In genomic region chr4:33073811-33074210, GRCh38 we compare ENCODE assay signal across 25 cellular contexts.
A peak's percentile ranks its signal among the peaks of the same experiment; 100 is the strongest.
DNase-seq lines count a peak whose midpoint lies in the region; ATAC-seq and TF ChIP-seq lines count a peak whose summit lies in the region.
"Had no signal": no experiment of that assay in that cellular context is flagged by ENCODE, and none has a peak within 500 bp of the region (broad histone marks: within the 10 kb centered on the region; RNA-seq: fewer than 3 reads in every experiment).

No MANE protein-coding gene starts in this region.

- no peak overlapping the region for H2BK120ac ChIP-seq in IMR-90 (ENCODE audit: low read depth, low read length)

- in situ Hi-C loops in IMR-90 (cut with MboI; ENCODE audit: low sequenced_read_pairs), result no loop called here
- in situ Hi-C loops in gastrocnemius medialis (cut with MboI; ENCODE audit: low sequenced_read_pairs in 4 of 4), result no loop called here

- POLR2A ChIA-PET in IMR-90 (lab: Charles Lee; ENCODE audit: unreplicated experiment), result no interaction called here

- H3K56ac ChIP-seq in IMR-90 (ENCODE audit: extremely low read depth, insufficient read depth, low read length), result no peak overlapping the region

- H3K4me1 ChIP-seq in IMR-90 (ENCODE audit: control insufficient read depth, insufficient read depth, low read length) (no peaks in the 10 kb centered on the region), gastrocnemius medialis (peaks cover 0 to 3% of the 10 kb centered on the region in 2 donors)
- H3K4me1 ChIP-seq: ascending aorta, psoas muscle, upper lobe of right lung had no signal

- no CpG with 5 or more reads among the region's 1 CpG for WGBS in IMR-90 (ENCODE audit: extremely low coverage in 2 of 2, insufficient read length in 1 of 2), 2 experiments

- CTCF ChIA-PET in IMR-90 (lab: Yijun Ruan, JAX), result no interaction called here

- no peaks in the 10 kb centered on the region for H3K36me3 Mint-ChIP-seq in stimulated activated naive B cell treated with anti-CD40 and anti-IgM and Interleukin-4, amounts not matched to agents 10 μg/mL and 1 μg/mL and 100 μg/mL, for 72 hours
- H3K36me3 Mint-ChIP-seq in activated naive CD8-positive, alpha-beta T cell treated with anti-CD3 and anti-CD28 coated beads, Interleukin-2, amount 50 U/mL, for 24 hours (ENCODE audit: low read depth), result no peaks in the 10 kb centered on the region
- H3K36me3 Mint-ChIP-seq: CD4-positive, alpha-beta memory T cell had no signal

- no peak overlapping the region for H2BK5ac ChIP-seq in IMR-90 (ENCODE audit: low read depth, low read length, poor library complexity, severe bottlenecking)

- no peak overlapping the region for H2BK15ac ChIP-seq in IMR-90 (ENCODE audit: low read depth, low read length)

- H3K4me3 ChIP-seq in IMR-90 (ENCODE audit: insufficient read depth, low read depth, low read length), result no peak overlapping the region
- no peak overlapping the region for H3K4me3 ChIP-seq in gastrocnemius medialis
- H3K4me3 ChIP-seq: ascending aorta, hepatocyte, left ventricle myocardium inferior, psoas muscle, stomach, upper lobe of right lung had no signal

- H3K79me1 ChIP-seq in IMR-90 (ENCODE audit: low read depth in 1 of 2, low read length in 2 of 2), result no peaks in the 10 kb centered on the region

- TF ChIP-seq CTCF in IMR-90 (conservative IDR thresholded peaks at IDR 0.05; ENCODE audit: low read depth, low read length) (no peak), gastrocnemius medialis (IDR thresholded peaks at IDR 0.05 in 4 of 5, conservative IDR thresholded peaks at IDR 0.05 in 1 of 5) (no peak)

- H3K14ac ChIP-seq in IMR-90 (replicated peaks; ENCODE audit: low read depth, low read length), result no peak overlapping the region

- peaks cover 2% of the 10 kb centered on the region for H3K9me3 ChIP-seq in IMR-90 (ENCODE audit: control insufficient read depth, insufficient read depth, low read length)
- H3K9me3 ChIP-seq in gastrocnemius medialis, result no peaks in the 10 kb centered on the region
- H3K9me3 ChIP-seq: ascending aorta, upper lobe of right lung had no signal

- no peaks in the 10 kb centered on the region for H3K27me3 ChIP-seq in IMR-90 (ENCODE audit: control insufficient read depth, insufficient read depth, low read length)
- H3K27me3 ChIP-seq in gastrocnemius medialis, result no peaks in the 10 kb centered on the region
- H3K27me3 ChIP-seq: ascending aorta, hepatocyte, stomach, upper lobe of right lung had no signal

- H3K9me1 ChIP-seq in IMR-90 (ENCODE audit: insufficient read depth, low read length), result no peaks in the 10 kb centered on the region

- no peaks in the 10 kb centered on the region for H3K4me1 Mint-ChIP-seq in stimulated activated naive B cell treated with anti-CD40 and anti-IgM and Interleukin-4, amounts not matched to agents 10 μg/mL and 1 μg/mL and 100 μg/mL, for 72 hours
- no peaks in the 10 kb centered on the region for H3K4me1 Mint-ChIP-seq in activated naive CD8-positive, alpha-beta T cell treated with anti-CD3 and anti-CD28 coated beads, Interleukin-2, amount 50 U/mL, for 24 hours
- H3K4me1 Mint-ChIP-seq: CD4-positive, alpha-beta memory T cell had no signal

- no peak overlapping the region for H4K5ac ChIP-seq in IMR-90 (ENCODE audit: low read depth, low read length)

- no peaks in the 10 kb centered on the region for H3K36me3 ChIP-seq in IMR-90 (ENCODE audit: control insufficient read depth, insufficient read depth, low read length)
- H3K36me3 ChIP-seq in gastrocnemius medialis, result no peaks in the 10 kb centered on the region
- H3K36me3 ChIP-seq: ascending aorta, left ventricle myocardium inferior, stomach, upper lobe of right lung had no signal

- H3K27me3 Mint-ChIP-seq in stimulated activated naive B cell treated with anti-CD40 and anti-IgM and Interleukin-4, amounts not matched to agents 10 μg/mL and 1 μg/mL and 100 μg/mL, for 72 hours, result no peaks in the 10 kb centered on the region
- no peaks in the 10 kb centered on the region for H3K27me3 Mint-ChIP-seq in activated naive CD8-positive, alpha-beta T cell treated with anti-CD3 and anti-CD28 coated beads, Interleukin-2, amount 50 U/mL, for 24 hours
- H3K27me3 Mint-ChIP-seq: CD4-positive, alpha-beta memory T cell; dendritic cell treated with granulocyte-macrophage colony-stimulating factor and Interleukin-4, amounts not matched to agents 40 ng/mL and 50 ng/mL, for 4 days had no signal

- DNase-seq in A172 (ENCODE audit: low spot score), result peak; percentile 27
- DNase-seq in IMR-90, result peak; percentile 22
- peak; percentile 73 for DNase-seq in dedifferentiated amniotic fluid mesenchymal stem cell (ENCODE audit: extremely low spot score)
- peak; percentile 57 for DNase-seq in kidney tubule cell (ENCODE audit: low spot score)
- DNase-seq in stimulated activated naive B cell treated with anti-CD40 and anti-IgM and Interleukin-4, amounts not matched to agents 10 μg/mL and 1 μg/mL and 100 μg/mL, for 72 hours, result no peak
- no peak for DNase-seq in gastrocnemius medialis
- no peak for DNase-seq in activated naive CD8-positive, alpha-beta T cell treated with anti-CD3 and anti-CD28 coated beads, Interleukin-2, amount 50 U/mL, for 24 hours
- DNase-seq: 8988T; activated CD4-positive, alpha-beta T cell treated with anti-CD3 and anti-CD28 coated beads for 1 hour; activated effector memory CD4-positive, alpha-beta T cell treated with anti-CD3 and anti-CD28 coated beads, Interleukin-2, amount 50 U/mL, for 16 hours; CD4-positive, alpha-beta memory T cell; DND-41; left ventricle myocardium inferior; NCI-H1694; NCI-H446; psoas muscle; SIG-M5; stimulated activated CD4-positive, alpha-beta T cell treated with anti-CD3 and anti-CD28 coated beads, Interleukin-15, amount 100 ng/mL, for 24 hours; stomach; upper lobe of right lung had no signal

- no peak overlapping the region for H4K91ac ChIP-seq in IMR-90 (ENCODE audit: insufficient read depth, low read depth, low read length)

- H3K27ac ChIP-seq in IMR-90 (ENCODE audit: insufficient read depth, low read length) (no peak overlapping the region), gastrocnemius medialis (no peak overlapping the region)
- H3K27ac ChIP-seq: ascending aorta, hepatocyte, left ventricle myocardium inferior, psoas muscle, stomach, upper lobe of right lung had no signal

- no peak overlapping the region for H2AFZ ChIP-seq in IMR-90 (replicated peaks; ENCODE audit: low read length, poor library complexity)
- H2AFZ ChIP-seq: hepatocyte had no signal

- H2AK9ac ChIP-seq in IMR-90 (replicated peaks; ENCODE audit: low read depth, low read length, poor library complexity), result no peak overlapping the region

- no peak overlapping the region for H3K18ac ChIP-seq in IMR-90 (ENCODE audit: low read depth, low read length)

- no peak overlapping the region for H2BK20ac ChIP-seq in IMR-90 (ENCODE audit: low read depth, low read length)

- no peak overlapping the region for H2AK5ac ChIP-seq in IMR-90 (ENCODE audit: low read depth, low read length)

- no peaks in the 10 kb centered on the region for H4K20me1 ChIP-seq in IMR-90 (ENCODE audit: insufficient read depth, low read length)

- peak; percentile 51 for ATAC-seq in IMR-90 (ENCODE audit: low read depth)
- no peak for ATAC-seq in stimulated activated naive B cell treated with anti-CD40 and anti-IgM and Interleukin-4, amounts not matched to agents 10 μg/mL and 1 μg/mL and 100 μg/mL, for 72 hours (replicated peaks)
- no peak for ATAC-seq in gastrocnemius medialis
- ATAC-seq in GM21526 (IDR thresholded peaks at IDR 0.05; ENCODE audit: low FRiP score, unreplicated experiment), result no peak
- no peak for ATAC-seq in activated naive CD8-positive, alpha-beta T cell treated with anti-CD3 and anti-CD28 coated beads, Interleukin-2, amount 50 U/mL, for 24 hours
- ATAC-seq: psoas muscle, upper lobe of right lung had no signal

- no peak overlapping the region for H3K4me3 Mint-ChIP-seq in stimulated activated naive B cell treated with anti-CD40 and anti-IgM and Interleukin-4, amounts not matched to agents 10 μg/mL and 1 μg/mL and 100 μg/mL, for 72 hours
- no peak overlapping the region for H3K4me3 Mint-ChIP-seq in activated naive CD8-positive, alpha-beta T cell treated with anti-CD3 and anti-CD28 coated beads, Interleukin-2, amount 50 U/mL, for 24 hours
- H3K4me3 Mint-ChIP-seq: CD4-positive, alpha-beta memory T cell; dendritic cell treated with granulocyte-macrophage colony-stimulating factor and Interleukin-4, amounts not matched to agents 40 ng/mL and 50 ng/mL, for 4 days; T-helper 2 cell treated with Interferon-gamma antibody and Interleukin-4, amounts not matched to agents 5 μg/mL and 100 μg/mL, for 36 hours had no signal

- peaks cover 4 to 7% of the 10 kb centered on the region in 2 donors for H3K9me3 Mint-ChIP-seq in stimulated activated naive B cell treated with anti-CD40 and anti-IgM and Interleukin-4, amounts not matched to agents 10 μg/mL and 1 μg/mL and 100 μg/mL, for 72 hours
- H3K9me3 Mint-ChIP-seq in activated naive CD8-positive, alpha-beta T cell treated with anti-CD3 and anti-CD28 coated beads, Interleukin-2, amount 50 U/mL, for 24 hours, result peaks cover 3% of the 10 kb centered on the region
- H3K9me3 Mint-ChIP-seq: dendritic cell treated with granulocyte-macrophage colony-stimulating factor and Interleukin-4, amounts not matched to agents 40 ng/mL and 50 ng/mL, for 4 days had no signal

- H3K4me2 ChIP-seq in IMR-90 (ENCODE audit: low read depth, low read length), result no peak overlapping the region
- H3K4me2 ChIP-seq: hepatocyte had no signal

- TF ChIP-seq RAD21 in IMR-90 (IDR thresholded peaks at IDR 0.05; ENCODE audit: low read length), result no peak

- no TSS peak for BruUV-seq in IMR-90 (replicated peaks; lab: Mats Ljungman, UMichigan)

- H3K27ac Mint-ChIP-seq in stimulated activated naive B cell treated with anti-CD40 and anti-IgM and Interleukin-4, amounts not matched to agents 10 μg/mL and 1 μg/mL and 100 μg/mL, for 72 hours, result no peak overlapping the region
- H3K27ac Mint-ChIP-seq in activated naive CD8-positive, alpha-beta T cell treated with anti-CD3 and anti-CD28 coated beads, Interleukin-2, amount 50 U/mL, for 24 hours, result no peak overlapping the region
- H3K27ac Mint-ChIP-seq: CD4-positive, alpha-beta memory T cell; dendritic cell treated with granulocyte-macrophage colony-stimulating factor and Interleukin-4, amounts not matched to agents 40 ng/mL and 50 ng/mL, for 4 days; T-helper 2 cell treated with Interferon-gamma antibody and Interleukin-4, amounts not matched to agents 5 μg/mL and 100 μg/mL, for 36 hours had no signal

- no peak overlapping the region for H3K4ac ChIP-seq in IMR-90 (ENCODE audit: low read depth, low read length)

- no peak overlapping the region for H3K23ac ChIP-seq in IMR-90 (ENCODE audit: low read depth, low read length)

- dilution Hi-C loops in IMR-90 (cut with HindIII; ENCODE audit: low sequenced_read_pairs, unreplicated experiment), result no loop called here

- intact Hi-C loops in IMR-90 (cut with micrococcal nuclease), result no loop called here
- intact Hi-C loops in gastrocnemius medialis (cut with DNase I; ENCODE audit: low total_unique reads), result no loop called here

- TF ChIP-seq POLR2A in IMR-90 (IDR thresholded peaks at IDR 0.05; ENCODE audit: low read depth, low read length) (no peak), gastrocnemius medialis (IDR thresholded peaks at IDR 0.05) (no peak)

- H4K8ac ChIP-seq in IMR-90 (ENCODE audit: low read depth in 2 of 2, low read length in 2 of 2), result no peak overlapping the region

- H3K9ac ChIP-seq in IMR-90 (ENCODE audit: low read depth, low read length), result no peak overlapping the region

TF ChIP-seq in IMR-90, 13 proteins besides CTCF, POLR2A, EP300 and RAD21 (continues in another document):
- no peak for TF ChIP-seq SMC3 (IDR thresholded peaks at IDR 0.05; ENCODE audit: low read depth, low read length)

Comparison
In these comparisons a context has a peak if more than half of its experiments do, and no peak if none do; other contexts are left out.
1. DNase-seq: peak in A172 (single experiment), IMR-90 (single experiment), dedifferentiated amniotic fluid mesenchymal stem cell (single experiment) and kidney tubule cell (single experiment); none in stimulated activated naive B cell treated with anti-CD40 and anti-IgM and Interleukin-4, amounts not matched to agents 10 μg/mL and 1 μg/mL and 100 μg/mL, for 72 hours (single experiment), gastrocnemius medialis (0 of 2) and activated naive CD8-positive, alpha-beta T cell treated with anti-CD3 and anti-CD28 coated beads, Interleukin-2, amount 50 U/mL, for 24 hours (single experiment).